ENCODE assay signal across 8 cellular contexts in the genomic region with DNA sequence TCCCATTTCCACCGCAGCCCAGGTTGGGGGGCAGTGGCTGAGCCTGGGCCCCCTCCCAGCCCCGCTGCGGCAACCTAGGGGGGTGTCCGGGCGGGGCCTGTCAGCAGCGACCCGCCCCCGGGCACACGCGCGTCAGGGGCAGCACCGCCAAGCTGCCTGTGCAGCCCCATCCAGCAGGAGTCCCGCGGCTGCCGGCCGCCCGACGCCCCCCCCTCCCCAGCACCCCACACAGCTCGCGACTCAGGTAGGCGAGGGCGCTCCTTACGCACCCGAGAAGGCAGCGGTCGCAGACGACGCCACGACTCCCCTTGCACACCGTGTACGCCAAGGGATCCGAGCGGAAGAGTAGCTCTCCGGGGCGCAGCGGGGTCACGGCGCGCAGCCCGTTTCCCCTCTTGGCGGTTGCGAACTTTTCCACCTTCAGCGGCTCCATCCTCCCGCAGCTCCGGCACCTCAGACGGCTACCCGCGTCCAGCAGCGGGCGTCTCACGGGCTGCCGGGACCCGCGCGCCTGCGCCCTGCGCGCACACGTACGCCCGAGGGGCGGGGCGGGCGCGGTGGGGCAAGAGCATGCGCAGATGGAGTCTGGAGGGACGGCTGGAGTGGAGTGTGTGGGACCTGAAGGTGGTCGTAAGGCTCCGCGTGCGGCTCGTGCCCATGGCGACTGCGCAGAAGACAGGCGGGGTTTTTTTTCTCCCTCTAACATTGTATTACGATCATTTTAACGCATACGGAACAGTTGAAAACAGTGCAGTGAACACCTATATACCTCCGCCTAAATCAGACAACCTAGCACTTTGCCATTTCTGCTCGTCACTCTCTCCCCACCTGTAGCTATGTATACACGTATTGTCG. TPM values are rescaled to one million over a fixed set of nuclear protein-coding genes. Genes with fewer than 3 reads are reported as not detected.
A peak's percentile ranks its signal among the peaks of the same experiment; 100 is the strongest.
DNase-seq lines count a peak whose midpoint lies in the region; ATAC-seq and TF ChIP-seq lines count a peak whose summit lies in the region.

A gene (minus strand): TSS at position 495 of the 855 bp plus-strand sequence.

- H3K36me3 ChIP-seq in Loucy (ENCODE audit: insufficient read depth, low read length): no peaks in the 10 kb centered on the region
- 0 out of 2 replicates have a peak, but pooled peaks cover 2% of the 10 kb centered on the region for H3K36me3 ChIP-seq in SJSA1
- H3K36me3 ChIP-seq in thoracic aorta: peaks cover 2% of the 10 kb centered on the region

- H3K14ac ChIP-seq in H9 (ENCODE audit: insufficient read depth, low read length): peak within 1 kb of the TSS; percentile 26; the same call in 1 of the 2 replicates

- no peaks in the 10 kb centered on the region for H3K79me2 ChIP-seq in H9 (ENCODE audit: insufficient read depth, low read length)
- peaks cover 39% of the 10 kb centered on the region; the same call in 1 of the 2 replicates for H3K79me2 ChIP-seq in Loucy (ENCODE audit: insufficient read depth, low read length)

- H3K9me3 Mint-ChIP-seq in H9: no peaks in the 10 kb centered on the region
- no peaks in the 10 kb centered on the region for H3K9me3 Mint-ChIP-seq in osteocyte (ENCODE audit: unreplicated experiment)

- H4K20me1 ChIP-seq in H9 (ENCODE audit: control insufficient read depth, insufficient read depth, insufficient read length) (no peaks in the 10 kb centered on the region), Loucy (ENCODE audit: insufficient read depth, low read length, poor library complexity, severe bottlenecking) (peaks cover 5% of the 10 kb centered on the region)

- no peaks in the 10 kb centered on the region for H3F3A ChIP-seq in Loucy (ENCODE audit: low read depth)

- H3K4me3 ChIP-seq in Loucy (ENCODE audit: low read length, poor library complexity, severe bottlenecking): peak within 1 kb of the TSS; percentile 93
- H3K4me3 ChIP-seq in SJSA1: peak within 1 kb of the TSS; percentile 75
- peak within 1 kb of the TSS; percentile 81 for H3K4me3 ChIP-seq in thoracic aorta

- no peak within 1 kb of the TSS for H2BK12ac ChIP-seq in H9 (ENCODE audit: insufficient read length, low read depth, low read length)

- no CpG with 5 or more reads among the region's 82 CpGs for WGBS in H9 (ENCODE audit: extremely low coverage, insufficient read length, low lambda C conversion rate)

- no peak within 1 kb of the TSS for H2BK120ac ChIP-seq in H9 (ENCODE audit: low read depth, low read length, poor library complexity, severe bottlenecking)

- H2AFZ ChIP-seq in H9 (ENCODE audit: low read length) (peak within 1 kb of the TSS; percentile 43), Loucy (ENCODE audit: low read length) (peak within 1 kb of the TSS; percentile 99)

- H3K56ac ChIP-seq in H9 (ENCODE audit: insufficient read length, low read depth, low read length): no peak within 1 kb of the TSS

- H3K27ac ChIP-seq in H9 (ENCODE audit: insufficient read length, low read depth, low read length) (no peak within 1 kb of the TSS), SJSA1 (no peak within 1 kb of the TSS), thoracic aorta (no peak within 1 kb of the TSS)

- no peaks in the 10 kb centered on the region; the same call in 1 of the 2 replicates for H3K27me3 ChIP-seq in H9 (ENCODE audit: insufficient read depth, low read length)
- no peaks in the 10 kb centered on the region for H3K27me3 ChIP-seq in Loucy (ENCODE audit: insufficient read depth, low read length, poor library complexity, severe bottlenecking)
- no peaks in the 10 kb centered on the region for H3K27me3 ChIP-seq in SJSA1 (replicated peaks)
- no peaks in the 10 kb centered on the region for H3K27me3 ChIP-seq in thoracic aorta (replicated peaks; ENCODE audit: insufficient read depth)

- peak; percentile 59 for ATAC-seq in thoracic aorta (ENCODE audit: insufficient number of reproducible peaks, low FRiP score, low read depth)

- peaks cover 13 to 15% of the 10 kb centered on the region in 2 experiments for H3K4me1 Mint-ChIP-seq in H9
- H3K4me1 Mint-ChIP-seq in osteocyte (ENCODE audit: unreplicated experiment): peaks cover 18% of the 10 kb centered on the region

- peak within 1 kb of the TSS; percentile 82 to 93 for H3K4me3 Mint-ChIP-seq in H9
- peak within 1 kb of the TSS; percentile 85 for H3K4me3 Mint-ChIP-seq in osteocyte (ENCODE audit: unreplicated experiment)

- H3K27me3 Mint-ChIP-seq in H9 (ENCODE audit: low read depth) (peaks cover 2% of the 10 kb centered on the region), osteocyte (ENCODE audit: unreplicated experiment) (no peaks in the 10 kb centered on the region)

- H3K9ac ChIP-seq in H9 (ENCODE audit: extremely low read depth, insufficient read length, low read length): no peak within 1 kb of the TSS
- peak within 1 kb of the TSS; percentile 83 for H3K9ac ChIP-seq in Loucy (ENCODE audit: low read depth, low read length, poor library complexity, severe bottlenecking)

- peak within 1 kb of the TSS in 2 of 3 experiments; percentile 78 to 80; a peak in 5 of 7 replicates for H3K27ac Mint-ChIP-seq in H9
- peak within 1 kb of the TSS; percentile 69 for H3K27ac Mint-ChIP-seq in osteocyte (ENCODE audit: unreplicated experiment)

- no peaks in the 10 kb centered on the region for H3K9me2 ChIP-seq in Loucy (replicated peaks; ENCODE audit: low read depth, low read length)

- H3K9me3 ChIP-seq in H9 (ENCODE audit: control insufficient read depth, low read depth, low read length) (no peaks in the 10 kb centered on the region), Loucy (ENCODE audit: insufficient read depth, low read depth, low read length) (no peaks in the 10 kb centered on the region), SJSA1 (replicated peaks) (no peaks in the 10 kb centered on the region), thoracic aorta (no peaks in the 10 kb centered on the region)

- H2BK5ac ChIP-seq in H9 (ENCODE audit: insufficient read length, low read length): no peak within 1 kb of the TSS

- no peak within 1 kb of the TSS for H2AK5ac ChIP-seq in H9 (ENCODE audit: insufficient read length, low read length)

- no peak within 1 kb of the TSS for H4K5ac ChIP-seq in H9 (ENCODE audit: insufficient read length, low read depth, low read length)

- H3K36me3 Mint-ChIP-seq in H9 (ENCODE audit: insufficient read depth in 1 of 3, low read depth in 3 of 3) (no peaks in the 10 kb centered on the region; a peak in 2 of 7 replicates), osteocyte (ENCODE audit: unreplicated experiment) (no peaks in the 10 kb centered on the region)

- H3K4me1 ChIP-seq in H9 (ENCODE audit: insufficient read depth, low read length): no peaks in the 10 kb centered on the region
- peaks cover 38% of the 10 kb centered on the region for H3K4me1 ChIP-seq in Loucy (ENCODE audit: insufficient read depth, low read length, poor library complexity, severe bottlenecking)
- peaks cover 20% of the 10 kb centered on the region for H3K4me1 ChIP-seq in SJSA1 (replicated peaks)
- H3K4me1 ChIP-seq in thoracic aorta (ENCODE audit: control insufficient read depth in 1 of 2, low read depth in 2 of 2): peaks cover 0 to 17% of the 10 kb centered on the region in 2 donors

- DNase-seq in GF-D8 (lab: John Stamatoyannopoulos, UW) (peak; percentile 46), H9 (peak; percentile 92), SJSA1 (ENCODE audit: low read depth in 1 of 2, low spot score in 2 of 2) (peak; percentile 72), glomerular endothelial cell (ENCODE audit: extremely low read depth, low read depth, low spot score) (no peak), osteocyte (ENCODE audit: extremely low spot score, unreplicated experiment) (peak; percentile 92), thoracic aorta (ENCODE audit: low spot score) (no peak)
- DNase-seq in activated naive CD4-positive, alpha-beta T cell (lab: John Stamatoyannopoulos, UW): peak; percentile 50 to 76 (median 58)

- H3K4me2 ChIP-seq in H9 (ENCODE audit: insufficient read depth, insufficient read length, low read length) (peak within 1 kb of the TSS; percentile 50), Loucy (ENCODE audit: low read depth, low read length, poor library complexity, severe bottlenecking) (peak within 1 kb of the TSS; percentile 97)

- H3T11ph ChIP-seq in H9 (ENCODE audit: low read length): no peak within 1 kb of the TSS

- H3K4ac ChIP-seq in H9 (ENCODE audit: low read depth, low read length): no peak within 1 kb of the TSS

- no peaks in the 10 kb centered on the region for H3K23me2 ChIP-seq in H9 (ENCODE audit: insufficient read length, low read depth, low read length, poor library complexity, severe bottlenecking)

- no peak within 1 kb of the TSS for H2BK20ac ChIP-seq in H9 (ENCODE audit: low read depth, low read length, poor library complexity, severe bottlenecking)

- peak within 1 kb of the TSS; percentile 66 for H3K18ac ChIP-seq in H9 (ENCODE audit: insufficient read length, low read depth, low read length)

- H4K8ac ChIP-seq in H9 (replicated peaks; ENCODE audit: insufficient read length, low read depth, low read length): no peak within 1 kb of the TSS

- H4K91ac ChIP-seq in H9 (ENCODE audit: insufficient read length, low read depth, low read length): no peak within 1 kb of the TSS

- TF ChIP-seq CTCF in H9 (conservative IDR thresholded peaks at IDR 0.05) (no peak), Loucy (conservative IDR thresholded peaks at IDR 0.05; ENCODE audit: low read length) (peak; percentile 17), osteocyte (IDR thresholded peaks at IDR 0.05) (peak; percentile 27), thoracic aorta (IDR thresholded peaks at IDR 0.05) (peak; percentile 17)

- H2BK15ac ChIP-seq in H9 (ENCODE audit: low read depth, low read length): no peak within 1 kb of the TSS

- H3K23ac ChIP-seq in H9 (ENCODE audit: insufficient read length, low read depth, low read length): no peak within 1 kb of the TSS

- no peaks in the 10 kb centered on the region for H3K79me1 ChIP-seq in H9 (ENCODE audit: insufficient read depth, low read depth, low read length, poor library complexity, severe bottlenecking)

RNA-seq across cellular contexts. Expression of the gene that starts here (rescaled TPM):
- total RNA-seq in H9 (2021) (25.2 and 25.5 TPM in 2 replicates), glomerular endothelial cell (20.0 and 27.9 TPM in 2 replicates), osteocyte (22.3 and 22.8 TPM in 2 replicates), thoracic aorta (10 to 100 TPM in 1 of 2 donors, 1 to 10 TPM in 1; 8.8 to 19.0 TPM)
- total RNA-seq in SJSA1 (2014; rRNA removed; shearing (Covaris generic)): 38.5 and 70.8 TPM in 2 replicates

Comparison
In these comparisons a context has a peak if more than half of its experiments do, and no peak if none do; other contexts are left out.
1. DNase-seq: peak in GF-D8 (single experiment), H9 (single experiment), SJSA1 (2 of 2), activated naive CD4-positive, alpha-beta T cell (4 of 4) and osteocyte (single experiment); none in glomerular endothelial cell (single experiment) and thoracic aorta (single experiment).
2. Peak in every context shown above with its lines, with median percentiles within 50 percentile points of each other: H3K4me3 ChIP-seq.